Comparison of ENCODE assay signal across 23 cellular contexts in the genomic region with DNA sequence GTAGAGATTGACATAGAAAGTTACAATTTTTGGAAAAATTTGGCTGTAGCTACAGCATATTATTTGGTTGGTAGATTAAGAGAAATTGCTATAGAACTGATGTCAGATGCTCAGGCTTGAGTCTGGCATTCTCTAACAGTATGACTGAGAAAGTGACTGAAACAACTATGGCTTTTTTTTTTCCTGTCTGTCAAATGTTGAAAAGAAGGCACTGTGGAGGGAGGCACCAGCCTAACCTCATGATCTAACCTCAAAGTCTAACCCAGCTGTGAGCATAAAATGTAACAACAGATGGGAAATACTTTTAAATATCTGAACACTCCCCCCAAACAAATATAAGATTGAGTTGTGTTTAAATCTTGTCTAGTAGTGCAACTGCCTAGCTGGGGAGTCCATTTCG.
"Had no signal": no experiment of that assay in that cellular context is flagged by ENCODE, and none has a peak within 500 bp of the region (broad histone marks: within the 10 kb centered on the region; RNA-seq: fewer than 3 reads in every experiment).

No MANE protein-coding gene starts in this region.

- H3K9me3 ChIP-seq: adrenal gland, Peyer's patch, SJCRH30 had no signal

- H3K27ac ChIP-seq: adrenal gland, Peyer's patch, RWPE1, SJCRH30 had no signal

- DNase-seq: activated CD4-positive, alpha-beta T cell treated with anti-CD3 and anti-CD28 coated beads for 4 hours; activated CD8-positive, alpha-beta memory T cell treated with anti-CD3 and anti-CD28 coated beads, Interleukin-2, amount 50 U/mL, for 48 hours; activated CD8-positive, alpha-beta T cell treated with anti-CD3 and anti-CD28 coated beads for 36 hours; activated naive CD4-positive, alpha-beta T cell treated with anti-CD3 and anti-CD28 coated beads, Interleukin-2, amount 50 U/mL, for 16 hours; activated naive CD8-positive, alpha-beta T cell treated with anti-CD3 and anti-CD28 coated beads, Interleukin-2, amount 10 ng/mL, durations not matched to agents 7 days and 5 days; activated T-cell treated with anti-CD3 and anti-CD28 coated beads, Interleukin-2, amount 50 U/mL, for 1 hour; adrenal gland; anterior cingulate cortex; central memory CD4-positive, alpha-beta T cell; NCI-H1105 treated with DMSO at 0.1 percent for 48 hours; NCI-H1436 treated with DMSO at 0.1 percent for 48 hours; NCI-H187; NCI-H2081; NCI-H2227 treated with DMSO at 0.1 percent for 48 hours; NCI-H526; NCI-H82; Peyer's patch; Right ventricle myocardium superior; SJCRH30 had no signal

- H3K36me3 ChIP-seq: adrenal gland, Peyer's patch, SJCRH30 had no signal

- H3K4me1 ChIP-seq: adrenal gland, Peyer's patch, SJCRH30 had no signal

- H3K4me3 ChIP-seq: adrenal gland, K562, Peyer's patch, SJCRH30 had no signal

- H3K27me3 ChIP-seq: adrenal gland, Peyer's patch, SJCRH30 had no signal

- ATAC-seq: activated CD4-positive, CD25-positive, alpha-beta regulatory T cell treated with anti-CD3 and anti-CD28 coated beads, Interleukin-2, amount 50 U/mL, for 24 hours; activated CD8-positive, alpha-beta T cell treated with anti-CD3 and anti-CD28 coated beads for 36 hours; K562; SK-N-SH treated with all-trans-retinoic acid at 6 μM for 48 hours had no signal
